In the genomic region with DNA sequence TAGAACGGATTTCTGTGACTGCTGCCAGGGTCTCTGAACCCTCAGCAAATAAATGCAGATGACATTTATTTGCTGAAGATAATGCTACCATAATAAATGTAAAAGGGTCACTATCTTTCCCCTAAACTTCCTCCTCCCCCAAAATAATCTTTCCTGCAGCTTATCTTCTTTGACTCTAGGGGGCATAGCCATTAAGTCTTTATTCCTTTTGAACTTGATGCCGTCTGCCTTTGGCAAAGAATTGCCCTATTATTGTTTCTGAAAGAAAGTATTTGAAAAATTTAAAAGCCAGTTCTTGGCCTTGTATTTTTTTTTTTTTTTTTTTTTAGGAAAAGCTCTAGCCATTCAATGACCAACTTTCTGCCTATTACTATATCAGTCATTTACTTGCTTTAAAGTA, we compare ENCODE assay signal across 8 cellular contexts.
DNase-seq lines count a peak whose midpoint lies in the region; ATAC-seq and TF ChIP-seq lines count a peak whose summit lies in the region.

No MANE protein-coding gene starts in this region.

- H3K9me3 ChIP-seq in left ventricle myocardium inferior (replicated peaks), result no peaks in the 10 kb centered on the region
- H3K9me3 ChIP-seq in smooth muscle cell (replicated peaks; ENCODE audit: low read depth), result no peaks in the 10 kb centered on the region
- no peaks in the 10 kb centered on the region for H3K9me3 ChIP-seq in suprapubic skin

- no peak overlapping the region for H3K4me3 ChIP-seq in left ventricle myocardium inferior
- H3K4me3 ChIP-seq in epithelial cell of esophagus (ENCODE audit: low read length), result no peak overlapping the region
- no peak overlapping the region for H3K4me3 ChIP-seq in smooth muscle cell
- no peak overlapping the region for H3K4me3 ChIP-seq in suprapubic skin

- H2AFZ ChIP-seq in smooth muscle cell (ENCODE audit: low read depth), result peak overlapping the region; percentile 49

- TF ChIP-seq POLR2A in suprapubic skin (IDR thresholded peaks at IDR 0.05), result no peak

- H3K27ac ChIP-seq in left ventricle myocardium inferior (replicated peaks), result peak overlapping the region; percentile 71
- H3K27ac ChIP-seq in smooth muscle cell (ENCODE audit: low read depth), result no peak overlapping the region
- H3K27ac ChIP-seq in suprapubic skin, result no peak overlapping the region

- peaks cover 57% of the 10 kb centered on the region for H3K4me1 ChIP-seq in left ventricle myocardium inferior
- peaks cover 12% of the 10 kb centered on the region for H3K4me1 ChIP-seq in smooth muscle cell (ENCODE audit: low read depth)
- peaks cover 14% of the 10 kb centered on the region for H3K4me1 ChIP-seq in suprapubic skin

- TF ChIP-seq CTCF in left ventricle myocardium inferior (IDR thresholded peaks at IDR 0.05; ENCODE audit: borderline replicate concordance) (peak; percentile 53), epithelial cell of esophagus (IDR thresholded peaks at IDR 0.05; ENCODE audit: insufficient read depth, low read depth, low read length, missing control alignments) (peak; percentile 55), smooth muscle cell (IDR thresholded peaks at IDR 0.05; ENCODE audit: borderline replicate concordance, insufficient read depth, poor library complexity, severe bottlenecking) (peak; percentile 21), suprapubic skin (IDR thresholded peaks at IDR 0.05) (peak in 1 of 2 donors; percentile 25)

- H3K4me2 ChIP-seq in smooth muscle cell, result peak overlapping the region; percentile 13

- no peaks in the 10 kb centered on the region for H3K79me2 ChIP-seq in smooth muscle cell (ENCODE audit: low read depth)

- H3K27me3 ChIP-seq in left ventricle myocardium inferior (ENCODE audit: low read depth) (no peaks in the 10 kb centered on the region), smooth muscle cell (ENCODE audit: low read depth) (no peaks in the 10 kb centered on the region), suprapubic skin (no peaks in the 10 kb centered on the region)

- no peaks in the 10 kb centered on the region for H4K20me1 ChIP-seq in smooth muscle cell (ENCODE audit: low read depth)

- no peak overlapping the region for H3K9ac ChIP-seq in smooth muscle cell (ENCODE audit: low read depth)

- DNase-seq in left ventricle myocardium inferior (no peak), Right ventricle myocardium inferior (ENCODE audit: missing footprints) (no peak), NOMO-1 treated with DMSO at 0.1 percent for 48 hours (lab: John Stamatoyannopoulos, UW; ENCODE audit: unreplicated experiment) (peak; percentile 56), epithelial cell of esophagus (ENCODE audit: low read depth) (no peak), smooth muscle cell (lab: John Stamatoyannopoulos, UW; ENCODE audit: unreplicated experiment) (no peak), DMS153 treated with DMSO at 0.1 percent for 48 hours (lab: John Stamatoyannopoulos, UW; ENCODE audit: unreplicated experiment) (no peak), suprapubic skin (ENCODE audit: low spot score in 2 of 2) (no peak)

- H3F3A ChIP-seq in smooth muscle cell (ENCODE audit: low read depth), result no peaks in the 10 kb centered on the region

- WGBS in smooth muscle cell (ENCODE audit: low lambda C conversion rate), result 21% methylated on average over 2 of the region's 2 CpGs
- WGBS in suprapubic skin, result 24% methylated on average over 2 of the region's 2 CpGs

- H3K36me3 ChIP-seq in left ventricle myocardium inferior (no peaks in the 10 kb centered on the region), smooth muscle cell (ENCODE audit: low read depth) (no peaks in the 10 kb centered on the region), suprapubic skin (no peaks in the 10 kb centered on the region)

- no peak for ATAC-seq in Right ventricle myocardium inferior
- no peak for ATAC-seq in GM21390 (IDR thresholded peaks at IDR 0.05; ENCODE audit: unreplicated experiment)

- intact Hi-C loops in left ventricle myocardium inferior (cut with micrococcal nuclease) (loop anchor here (10.0 kb wide), 1 partner anchor 57 kb away; no protein-coding TSS in a partner anchor), Right ventricle myocardium inferior (cut with DNase I) (loop anchor here (2.0 to 5.0 kb wide), 2 partner anchors 63 to 105 kb away; a partner anchor contains a TSS)

- TF ChIP-seq EP300 in suprapubic skin (IDR thresholded peaks at IDR 0.05), result no peak
